ENCODE assay signal across 20 cellular contexts in genomic region chr2:21633015-21633414, GRCh38.
DNase-seq lines count a peak whose midpoint lies in the region; ATAC-seq, FAIRE-seq and TF ChIP-seq lines count a peak whose summit lies in the region.
"Had no signal": no experiment of that assay in that cellular context is flagged by ENCODE, and none has a peak within 500 bp of the region (broad histone marks: within the 10 kb centered on the region; RNA-seq: fewer than 3 reads in every experiment).

No MANE protein-coding gene starts in this region.

- no peaks in the 10 kb centered on the region for H3K9me2 ChIP-seq in neural cell (ENCODE audit: insufficient read depth, low read length)

- CTCF ChIA-PET in HepG2 (lab: Yijun Ruan, JAX; ENCODE audit: low intra/inter-chr PET ratio, low total read pairs), result no interaction called here

- no peaks in the 10 kb centered on the region for H3K9me3 ChIP-seq in HepG2 (ENCODE audit: low read length)
- H3K9me3 ChIP-seq in right lobe of liver, result no peaks in the 10 kb centered on the region
- H3K9me3 ChIP-seq in neural cell (ENCODE audit: low read length), result no peaks in the 10 kb centered on the region

- POLR2A ChIA-PET in HepG2 (lab: Yijun Ruan, JAX), result no interaction called here

- TF ChIP-seq POLR2A in HepG2 (IDR thresholded peaks at IDR 0.05; ENCODE audit: insufficient read depth in 1 of 2, low read depth in 2 of 2, low read length in 2 of 2) (no peak), right lobe of liver (IDR thresholded peaks at IDR 0.05) (no peak)

- no peak for ATAC-seq in HepG2
- ATAC-seq in right lobe of liver, result no peak
- ATAC-seq in GM21825 (IDR thresholded peaks at IDR 0.05; ENCODE audit: unreplicated experiment), result no peak
- ATAC-seq in GM18511 (IDR thresholded peaks at IDR 0.05; ENCODE audit: unreplicated experiment), result no peak
- ATAC-seq: GM12878, HCT116 had no signal

- DNase-seq in HepG2 (ENCODE audit: low spot score) (no peak), right lobe of liver (no peak), NCI-H187 treated with DMSO at 0.1 percent for 48 hours (lab: John Stamatoyannopoulos, UW) (no peak)
- DNase-seq: C1 segment of cervical spinal cord; CD4-positive, CD25-positive, alpha-beta regulatory T cell; CD8-positive, alpha-beta memory T cell; DMS 273 treated with DMSO at 0.1 percent for 48 hours; DMS53; DND-41; EL; GM23248; H7; HFFc6 had no signal

- H3K4me1 ChIP-seq in HepG2 (ENCODE audit: insufficient read depth, low read length) (no peaks in the 10 kb centered on the region), right lobe of liver (no peaks in the 10 kb centered on the region)

- H3K27ac ChIP-seq in HepG2 (ENCODE audit: extremely low read length, insufficient read depth, low read length), result no peak overlapping the region
- H3K27ac ChIP-seq in right lobe of liver, result no peak overlapping the region
- H3K27ac ChIP-seq in VCaP, result peak overlapping the region; percentile 69
- H3K27ac ChIP-seq in neural cell (ENCODE audit: low read length), result peak overlapping the region; percentile 67
- H3K27ac ChIP-seq: GM23248 had no signal

- H3K36me3 ChIP-seq in HepG2 (replicated peaks in 1 of 2; ENCODE audit: control insufficient read depth in 1 of 2, insufficient read depth in 2 of 2, low read length in 2 of 2) (no peaks in the 10 kb centered on the region), right lobe of liver (no peaks in the 10 kb centered on the region), neural cell (ENCODE audit: insufficient read depth, low read length) (no peaks in the 10 kb centered on the region)

- peaks cover 5% of the 10 kb centered on the region for H3F3A ChIP-seq in neural cell (ENCODE audit: insufficient read depth, low read length, poor library complexity, severe bottlenecking)

- intact Hi-C loops in HepG2 (cut with micrococcal nuclease; ENCODE audit: unreplicated experiment) (no loop called here), right lobe of liver (cut with DNase I) (no loop called here)

- no peak for FAIRE-seq in HepG2 (lab: Jason Lieb, UNC)
- FAIRE-seq: GM12878, GM19239 had no signal

- H3K79me2 ChIP-seq in HepG2 (ENCODE audit: insufficient read depth, low read length) (no peaks in the 10 kb centered on the region), neural cell (replicated peaks; ENCODE audit: insufficient read depth, low read length) (no peaks in the 10 kb centered on the region)

- TF ChIP-seq EP300 in HepG2 (IDR thresholded peaks at IDR 0.05; ENCODE audit: low read depth in 2 of 2, low read length in 2 of 2) (no peak), HepG2 (CRISPR knock-in tag; IDR thresholded peaks at IDR 0.05; ENCODE audit: borderline replicate concordance) (no peak), neural cell (conservative IDR thresholded peaks at IDR 0.05; ENCODE audit: poor library complexity, severe bottlenecking) (no peak)

- H3K27me3 ChIP-seq in HepG2 (ENCODE audit: control insufficient read depth in 1 of 2, insufficient read depth in 2 of 2, low read length in 2 of 2), result no peaks in the 10 kb centered on the region; a peak in 1 of 5 replicates
- no peaks in the 10 kb centered on the region for H3K27me3 ChIP-seq in right lobe of liver
- no peaks in the 10 kb centered on the region for H3K27me3 ChIP-seq in neural cell (ENCODE audit: insufficient read depth, low read depth, low read length)

- no peak overlapping the region for H3K4me3 ChIP-seq in HepG2 (replicated peaks in 1 of 3; ENCODE audit: insufficient read depth in 1 of 3, low read depth in 2 of 3, low read length in 3 of 3)
- no peak overlapping the region for H3K4me3 ChIP-seq in right lobe of liver
- no peak overlapping the region for H3K4me3 ChIP-seq in neural cell (ENCODE audit: low read length)
- H3K4me3 ChIP-seq: GM12878, GM23248 had no signal

- TF ChIP-seq CTCF in HepG2 (CRISPR knock-in tag; IDR thresholded peaks at IDR 0.05), result no peak
- no peak for TF ChIP-seq CTCF in right lobe of liver (IDR thresholded peaks at IDR 0.05)
- no peak for TF ChIP-seq CTCF in VCaP (conservative IDR thresholded peaks at IDR 0.05)
- TF ChIP-seq CTCF in neural cell (IDR thresholded peaks at IDR 0.05; ENCODE audit: poor library complexity, severe bottlenecking), result no peak

- H2AFZ ChIP-seq in HepG2 (ENCODE audit: low read length), result no peak overlapping the region
- H2AFZ ChIP-seq in neural cell (ENCODE audit: low read depth, low read length), result no peak overlapping the region
- H2AFZ ChIP-seq: GM23248 had no signal

- no TSS peak for BruUV-seq in HepG2 (replicated peaks; lab: Mats Ljungman, UMichigan)

- H3K9ac ChIP-seq in HepG2 (ENCODE audit: insufficient read depth, low read depth, low read length) (no peak overlapping the region), neural cell (ENCODE audit: low read length) (peak overlapping the region; percentile 35)
- H3K9ac ChIP-seq: GM23248 had no signal

- no peak overlapping the region for H3K4me2 ChIP-seq in HepG2 (ENCODE audit: low read depth, low read length)
- no peak overlapping the region for H3K4me2 ChIP-seq in neural cell (ENCODE audit: low read length)

- no peak for TF ChIP-seq RAD21 in HepG2 (CRISPR knock-in tag; IDR thresholded peaks at IDR 0.05)
- peak; percentile 16 for TF ChIP-seq RAD21 in neural cell (conservative IDR thresholded peaks at IDR 0.05)

- H4K20me1 ChIP-seq in HepG2 (ENCODE audit: insufficient read depth, low read length), result no peaks in the 10 kb centered on the region
- H4K20me1 ChIP-seq in neural cell (ENCODE audit: insufficient read depth), result no peaks in the 10 kb centered on the region

- WGBS in HepG2 (ENCODE audit: low lambda C conversion rate), result 11% methylated on average over 5 of the region's 5 CpGs
- 67% methylated on average over 5 of the region's 5 CpGs for WGBS in right lobe of liver (ENCODE audit: insufficient coverage, low coverage, low lambda C conversion rate, missing lambda C conversion rate)

- in situ Hi-C loops in HepG2 (cut with HindIII; ENCODE audit: extremely low pct_ligation_motif_present, low pct_unique_long_range_greater_than_20kb), result no loop called here

TF ChIP-seq in HepG2, 621 proteins besides CTCF, POLR2A, EP300 and RAD21:
- TF ChIP-seq MBNL3 (CRISPR knock-in tag; conservative IDR thresholded peaks at IDR 0.05) (no peak), ZNF556 (CRISPR knock-in tag; IDR thresholded peaks at IDR 0.05; ENCODE audit: borderline replicate concordance) (no peak), USF2 (IDR thresholded peaks at IDR 0.05; ENCODE audit: low read depth, low read length) (no peak), USF2 (CRISPR knock-in tag; IDR thresholded peaks at IDR 0.05; ENCODE audit: borderline replicate concordance) (no peak), ATF7 (IDR thresholded peaks at IDR 0.05) (peak; percentile 63), ATF7 (CRISPR knock-in tag; IDR thresholded peaks at IDR 0.05) (no peak), CREB1 (IDR thresholded peaks at IDR 0.05) (peak; percentile 73; the same call in 1 of the 2 replicates), CREB1 (CRISPR knock-in tag; IDR thresholded peaks at IDR 0.05) (no peak)

TF ChIP-seq in neural cell, 6 proteins besides CTCF, POLR2A, EP300 and RAD21:
- TF ChIP-seq REST (IDR thresholded peaks at IDR 0.05; ENCODE audit: borderline replicate concordance) (no peak), TAF1 (IDR thresholded peaks at IDR 0.05; ENCODE audit: low read depth) (no peak), EZH2 (IDR thresholded peaks at IDR 0.05; ENCODE audit: borderline replicate concordance, insufficient read depth, low read length, poor library complexity, severe bottlenecking) (no peak), MXI1 (conservative IDR thresholded peaks at IDR 0.05; ENCODE audit: poor library complexity, severe bottlenecking) (no peak)

Comparison
In these comparisons a context has a peak if more than half of its experiments do, and no peak if none do; other contexts are left out.
1. H3K27ac ChIP-seq: peak in VCaP (single experiment) and neural cell (single experiment); none in HepG2 (single experiment) and right lobe of liver (0 of 3).